ENCODE assay signal across 15 cellular contexts in genomic region chr20:4808872-4809271, GRCh38. TPM values are rescaled to one million over a fixed set of nuclear protein-coding genes. Genes with fewer than 3 reads are reported as not detected.
DNase-seq lines count a peak whose midpoint lies in the region; ATAC-seq, FAIRE-seq and TF ChIP-seq lines count a peak whose summit lies in the region.
"Had no signal": no experiment of that assay in that cellular context is flagged by ENCODE, and none has a peak within 500 bp of the region (broad histone marks: within the 10 kb centered on the region; RNA-seq: fewer than 3 reads in every experiment).

No MANE protein-coding gene starts in this region.

- H3K4me2 ChIP-seq in HepG2 (ENCODE audit: low read depth, low read length), result no peak overlapping the region

- H3K9ac ChIP-seq in HepG2 (ENCODE audit: insufficient read depth, low read depth, low read length), result no peak overlapping the region

- no peak for ATAC-seq in HepG2

- peaks cover 69% of the 10 kb centered on the region for H3K4me1 Mint-ChIP-seq in activated CD4-positive, alpha-beta memory T cell treated with anti-CD3 and anti-CD28 coated beads, Interleukin-2, amount 10 ng/mL, durations not matched to agents 7 days and 5 days
- peaks cover 34% of the 10 kb centered on the region for H3K4me1 Mint-ChIP-seq in type B pancreatic cell (ENCODE audit: unreplicated experiment)

- no peak for TF ChIP-seq RAD21 in HepG2 (CRISPR knock-in tag; IDR thresholded peaks at IDR 0.05)

- H3K9me3 ChIP-seq in MG63 (no peaks in the 10 kb centered on the region), HepG2 (ENCODE audit: low read length) (no peaks in the 10 kb centered on the region)

- 0% methylated on average over 1 of the region's 1 CpG for WGBS in HepG2 (ENCODE audit: low lambda C conversion rate)

- no peaks in the 10 kb centered on the region for H3K9me3 Mint-ChIP-seq in activated CD4-positive, alpha-beta memory T cell treated with anti-CD3 and anti-CD28 coated beads, Interleukin-2, amount 10 ng/mL, durations not matched to agents 7 days and 5 days
- no peaks in the 10 kb centered on the region for H3K9me3 Mint-ChIP-seq in type B pancreatic cell

- TF ChIP-seq CTCF in fibroblast of the aortic adventitia (IDR thresholded peaks at IDR 0.05; ENCODE audit: insufficient read depth, low read length) (no peak), type B pancreatic cell (conservative IDR thresholded peaks at IDR 0.05) (no peak), HepG2 (CRISPR knock-in tag; IDR thresholded peaks at IDR 0.05) (no peak)

- peaks cover 76% of the 10 kb centered on the region for H3K36me3 Mint-ChIP-seq in activated CD4-positive, alpha-beta memory T cell treated with anti-CD3 and anti-CD28 coated beads, Interleukin-2, amount 10 ng/mL, durations not matched to agents 7 days and 5 days (ENCODE audit: low read depth)
- no peaks in the 10 kb centered on the region for H3K36me3 Mint-ChIP-seq in type B pancreatic cell

- in situ Hi-C loops in HepG2 (cut with HindIII; ENCODE audit: extremely low pct_ligation_motif_present, low pct_unique_long_range_greater_than_20kb), result no loop called here

- peak overlapping the region; percentile 31 for H3K27ac Mint-ChIP-seq in activated CD4-positive, alpha-beta memory T cell treated with anti-CD3 and anti-CD28 coated beads, Interleukin-2, amount 10 ng/mL, durations not matched to agents 7 days and 5 days
- no peak overlapping the region for H3K27ac Mint-ChIP-seq in type B pancreatic cell

- TF ChIP-seq EP300 in HepG2 (IDR thresholded peaks at IDR 0.05; ENCODE audit: low read depth in 2 of 2, low read length in 2 of 2), result no peak
- no peak for TF ChIP-seq EP300 in HepG2 (CRISPR knock-in tag; IDR thresholded peaks at IDR 0.05; ENCODE audit: borderline replicate concordance)

- DNase-seq in activated effector memory CD4-positive, alpha-beta T cell treated with anti-CD3 and anti-CD28 coated beads, Interleukin-2, amount 50 U/mL, for 16 hours, result peak; percentile 47
- DNase-seq in activated effector memory CD4-positive, alpha-beta T cell treated with Interleukin-2 at 50 U/mL for 16 hours, result no peak
- DNase-seq in activated CD4-positive, alpha-beta memory T cell treated with anti-CD3 and anti-CD28 coated beads, Interleukin-2, amount 10 ng/mL, durations not matched to agents 7 days and 5 days, result no peak
- DNase-seq in fibroblast of the aortic adventitia (ENCODE audit: low read depth) (peak; percentile 41), type B pancreatic cell (ENCODE audit: extremely low spot score, unreplicated experiment) (no peak), MG63 (no peak), 8988T (no peak), HepG2 (ENCODE audit: low spot score) (no peak)
- DNase-seq: activated T-cell treated with anti-CD3 and anti-CD28 coated beads for 4 hours, EL, erythroblast, mammary epithelial cell, MV-4-11, NCI-H446 had no signal

- no peak overlapping the region for H3K4me3 Mint-ChIP-seq in activated CD4-positive, alpha-beta memory T cell treated with anti-CD3 and anti-CD28 coated beads, Interleukin-2, amount 10 ng/mL, durations not matched to agents 7 days and 5 days
- H3K4me3 Mint-ChIP-seq in type B pancreatic cell, result peak overlapping the region; percentile 34

- no peaks in the 10 kb centered on the region for H3K79me2 ChIP-seq in HepG2 (ENCODE audit: insufficient read depth, low read length)

- no peaks in the 10 kb centered on the region for H3K36me3 ChIP-seq in MG63
- H3K36me3 ChIP-seq in HepG2 (replicated peaks in 1 of 2; ENCODE audit: control insufficient read depth in 1 of 2, insufficient read depth in 2 of 2, low read length in 2 of 2), result no peaks in the 10 kb centered on the region

- intact Hi-C loops in HepG2 (cut with micrococcal nuclease; ENCODE audit: unreplicated experiment), result no loop called here

- H2AFZ ChIP-seq in HepG2 (ENCODE audit: low read length), result no peak overlapping the region

- H3K27me3 Mint-ChIP-seq in activated CD4-positive, alpha-beta memory T cell treated with anti-CD3 and anti-CD28 coated beads, Interleukin-2, amount 10 ng/mL, durations not matched to agents 7 days and 5 days, result no peaks in the 10 kb centered on the region
- H3K27me3 Mint-ChIP-seq in type B pancreatic cell, result peaks cover 4% of the 10 kb centered on the region

- H4K20me1 ChIP-seq in HepG2 (ENCODE audit: insufficient read depth, low read length), result no peaks in the 10 kb centered on the region

- CTCF ChIA-PET in activated CD4-positive, alpha-beta memory T cell treated with anti-CD3 and anti-CD28 coated beads, Interleukin-2, amount 10 ng/mL, durations not matched to agents 7 days and 5 days (lab: Charles Lee), result interaction anchor here (1.0 kb wide), 2 partner anchors 21 to 49 kb away, joined by 3 read pairs; no protein-coding TSS in a partner anchor
- CTCF ChIA-PET in HepG2 (lab: Yijun Ruan, JAX; ENCODE audit: low intra/inter-chr PET ratio, low total read pairs), result no interaction called here

- POLR2A ChIA-PET in activated CD4-positive, alpha-beta memory T cell treated with anti-CD3 and anti-CD28 coated beads, Interleukin-2, amount 10 ng/mL, durations not matched to agents 7 days and 5 days (lab: Charles Lee), result no interaction called here
- POLR2A ChIA-PET in HepG2 (lab: Yijun Ruan, JAX), result no interaction called here

- H3K27me3 ChIP-seq in MG63 (no peaks in the 10 kb centered on the region), HepG2 (ENCODE audit: control insufficient read depth in 1 of 2, insufficient read depth in 2 of 2, low read length in 2 of 2) (peaks cover 13 to 79% of the 10 kb centered on the region in 2 experiments; a peak in 4 of 5 replicates)

- H3K4me1 ChIP-seq in HepG2 (ENCODE audit: insufficient read depth, low read length), result no peaks in the 10 kb centered on the region

- TF ChIP-seq POLR2A in HepG2 (IDR thresholded peaks at IDR 0.05; ENCODE audit: insufficient read depth in 1 of 2, low read depth in 2 of 2, low read length in 2 of 2), result no peak

- H3K27ac ChIP-seq in HepG2 (ENCODE audit: extremely low read length, insufficient read depth, low read length), result no peak overlapping the region

- H3K4me3 ChIP-seq in fibroblast of the aortic adventitia (ENCODE audit: low read depth, low read length) (no peak overlapping the region), MG63 (no peak overlapping the region), HepG2 (replicated peaks in 1 of 3; ENCODE audit: insufficient read depth in 1 of 3, low read depth in 2 of 3, low read length in 3 of 3) (no peak overlapping the region)

- FAIRE-seq in HepG2 (lab: Jason Lieb, UNC), result no peak
- FAIRE-seq: H54 had no signal

- no TSS peak for BruUV-seq in HepG2 (replicated peaks; lab: Mats Ljungman, UMichigan)

TF ChIP-seq in HepG2, 621 proteins besides CTCF, POLR2A, EP300 and RAD21 (continues in another document):
- TF ChIP-seq ZNF564 (CRISPR knock-in tag; IDR thresholded peaks at IDR 0.05) (no peak), BRD4 (CRISPR knock-in tag; IDR thresholded peaks at IDR 0.05) (no peak), REPIN1 (CRISPR knock-in tag; IDR thresholded peaks at IDR 0.05; ENCODE audit: borderline replicate concordance, low read depth) (no peak), REXO4 (CRISPR knock-in tag; IDR thresholded peaks at IDR 0.05; ENCODE audit: borderline replicate concordance) (no peak), ZKSCAN8 (CRISPR knock-in tag; IDR thresholded peaks at IDR 0.05; ENCODE audit: borderline replicate concordance) (no peak), PLSCR1 (CRISPR knock-in tag; IDR thresholded peaks at IDR 0.05; ENCODE audit: borderline replicate concordance) (no peak), ZNF34 (CRISPR knock-in tag; IDR thresholded peaks at IDR 0.05; ENCODE audit: borderline replicate concordance) (no peak), GTF2F1 (IDR thresholded peaks at IDR 0.05; ENCODE audit: low read length) (no peak)

RNA-seq across cellular contexts. Expression of gene RASSF2, which starts 14.5 kb away (rescaled TPM):
- 10 to 100 TPM; 69.1 to 70.6 TPM for total RNA-seq in activated CD4-positive, alpha-beta memory T cell treated with anti-CD3 and anti-CD28 coated beads, Interleukin-2, amount 10 ng/mL, durations not matched to agents 7 days and 5 days
- total RNA-seq in fibroblast of the aortic adventitia (ENCODE audit: low replicate concordance), result 4.5 and 11.6 TPM in 2 replicates
- 11.7 and 37.9 TPM in 2 replicates for total RNA-seq in type B pancreatic cell (ENCODE audit: low replicate concordance)
- total RNA-seq in MG63 (2014; rRNA removed; shearing (Covaris generic); ENCODE audit: low replicate concordance), result 6.2 and 6.3 TPM in 2 replicates
- 0.53 and 0.83 TPM in 2 replicates for total RNA-seq in HepG2 (2016; rRNA removed; fragmentation: Illumina TruSeq; extraction: Trizol)
- total RNA-seq in HepG2 (2016; cell fraction: cytosol; rRNA removed; fragmentation: Illumina TruSeq; extraction: Trizol; ENCODE audit: low read depth), result under 0.01 and 0.09 TPM in 2 replicates
- 0.61 and 0.86 TPM in 2 replicates for total RNA-seq in HepG2 (2016; cell fraction: insoluble cytoplasmic fraction; rRNA removed; fragmentation: Illumina TruSeq; extraction: Trizol)
- 0.25 and 0.31 TPM in 2 replicates for total RNA-seq in HepG2 (2016; cell fraction: membrane; rRNA removed; fragmentation: Illumina TruSeq; extraction: Trizol)
- 0.19 and 0.44 TPM in 2 replicates for total RNA-seq in HepG2 (2016; cell fraction: nucleus; rRNA removed; fragmentation: Illumina TruSeq; extraction: Trizol)
- 0.09 and 0.16 TPM in 2 replicates for polyA plus RNA-seq in HepG2 (2011; rRNA removed)
- 0.09 and 0.10 TPM in 2 replicates for polyA plus RNA-seq in HepG2 (2011; cell fraction: cytosol; rRNA removed)
- polyA plus RNA-seq in HepG2 (2011; cell fraction: nucleus; rRNA removed), result 0.11 and 0.19 TPM in 2 replicates
- 0.05 and 0.08 TPM in 2 replicates for polyA plus RNA-seq in HepG2 (2012)
- polyA plus RNA-seq in HepG2 (2016; cell fraction: cytosol; fragmentation: Illumina TruSeq; extraction: Trizol; ENCODE audit: low read depth), result 0.06 and 0.08 TPM in 2 replicates
- polyA plus RNA-seq in HepG2 (2016; cell fraction: insoluble cytoplasmic fraction; fragmentation: Illumina TruSeq; extraction: Trizol; ENCODE audit: low read depth), result 0.59 and 0.73 TPM in 2 replicates
- polyA plus RNA-seq in HepG2 (2016; cell fraction: membrane; fragmentation: Illumina TruSeq; extraction: Trizol; ENCODE audit: low read depth), result 0.10 and 0.11 TPM in 2 replicates
- 0.48 and 0.55 TPM in 2 replicates for polyA plus RNA-seq in HepG2 (2016; cell fraction: nucleus; fragmentation: Illumina TruSeq; extraction: Trizol; ENCODE audit: insufficient read depth, low read depth)
- 0.06 TPM in 1 of 2 replicates, not detected in the other for polyA minus RNA-seq in HepG2 (2011; rRNA and poly(A)+ RNA removed; ENCODE audit: low replicate concordance)
- 0.10 TPM in 1 of 2 replicates, not detected in the other for polyA minus RNA-seq in HepG2 (2011; cell fraction: cytosol; rRNA and poly(A)+ RNA removed)
- 0.12 and 0.13 TPM in 2 replicates for polyA minus RNA-seq in HepG2 (2011; cell fraction: nucleus; rRNA and poly(A)+ RNA removed)

Comparison
In these comparisons a context has a peak if more than half of its experiments do, and no peak if none do; other contexts are left out.
1. DNase-seq: peak in activated effector memory CD4-positive, alpha-beta T cell treated with anti-CD3 and anti-CD28 coated beads, Interleukin-2, amount 50 U/mL, for 16 hours (single experiment) and fibroblast of the aortic adventitia (single experiment); none in activated effector memory CD4-positive, alpha-beta T cell treated with Interleukin-2 at 50 U/mL for 16 hours (single experiment), activated CD4-positive, alpha-beta memory T cell treated with anti-CD3 and anti-CD28 coated beads, Interleukin-2, amount 10 ng/mL, durations not matched to agents 7 days and 5 days (single experiment), type B pancreatic cell (single experiment), MG63 (single experiment), 8988T (single experiment) and HepG2 (single experiment).